8 cellular contexts compared by ENCODE assay signal in the genomic region with DNA sequence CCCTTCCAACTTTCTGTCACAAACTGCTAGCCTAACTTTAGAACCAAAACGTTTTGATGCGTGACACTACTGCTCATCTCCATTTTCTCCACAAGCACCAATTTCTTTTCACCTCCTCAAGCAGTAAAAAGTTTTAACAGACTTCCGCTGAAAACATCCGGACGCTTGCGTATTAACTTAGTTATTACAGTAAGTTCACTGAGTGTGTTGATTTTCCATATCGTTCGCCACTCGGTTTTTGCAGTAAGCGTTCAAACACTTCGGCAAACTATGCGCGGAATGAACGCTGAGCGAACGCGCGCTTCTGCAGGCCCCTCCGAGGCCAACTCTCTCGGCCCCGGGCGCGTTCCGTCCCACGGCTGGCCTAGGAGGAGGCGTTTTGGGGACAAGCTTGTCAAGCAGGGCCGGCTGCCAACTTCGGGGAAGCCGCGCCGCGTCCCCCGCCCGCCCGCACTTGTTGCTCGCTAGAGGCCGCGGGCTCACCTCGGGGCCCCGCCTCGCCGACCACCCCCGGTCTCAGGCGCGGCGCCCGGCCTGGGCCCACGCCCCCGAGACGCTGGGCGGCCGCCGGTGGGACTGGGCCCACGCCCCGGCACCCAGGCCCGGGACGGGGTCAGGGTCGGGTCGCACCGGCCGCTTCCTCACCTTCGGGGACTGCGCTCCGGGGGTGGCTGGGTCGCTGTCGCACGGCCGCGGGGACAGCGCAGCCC. TPM values are rescaled to one million over a fixed set of nuclear protein-coding genes. Genes with fewer than 3 reads are reported as not detected.
DNase-seq lines count a peak whose midpoint lies in the region; ATAC-seq lines count a peak whose summit lies in the region.

No MANE protein-coding gene starts in this region.

- H3K27ac ChIP-seq in epithelial cell of prostate, result peak overlapping the region; percentile 30

- DNase-seq in NCI-H524 (lab: John Stamatoyannopoulos, UW) (peak; percentile 43 to 51), NCI-H524 treated with DMSO at 0.1 percent for 48 hours (lab: John Stamatoyannopoulos, UW) (no peak), NCI-H460 (ENCODE audit: extremely low read depth, low read depth) (peak; percentile 6), activated T-cell treated with anti-CD3 and anti-CD28 coated beads for 24 hours (ENCODE audit: low read depth) (peak; percentile 48), epithelial cell of prostate (ENCODE audit: low read depth, low spot score) (no peak), middle frontal gyrus (ENCODE audit: extremely low spot score, low spot score) (peak; percentile 37)
- peak; percentile 30 to 49 for DNase-seq in stimulated activated CD8-positive, alpha-beta memory T cell treated with anti-CD3 and anti-CD28 coated beads, Interleukin-2, amount 100 ng/mL, for 1 hour (ENCODE audit: low read depth in 2 of 2)

- peak; percentile 34 for ATAC-seq in HG02840 (IDR thresholded peaks at IDR 0.05; ENCODE audit: low FRiP score, unreplicated experiment)

RNA-seq across cellular contexts. Expression of gene PHF10, which starts 0.9 kb away (rescaled TPM):
- total RNA-seq in NCI-H460 (2014; rRNA removed; shearing (Covaris generic)), result 25.4 and 29.8 TPM in 2 replicates
- polyA plus RNA-seq in NCI-H460 (2014; cell fraction: nucleus; rRNA removed), result 37.3 and 39.6 TPM in 2 replicates

RNA-seq across cellular contexts. Expression of gene C6orf120, which starts 21.4 kb away (rescaled TPM):
- total RNA-seq in NCI-H460 (2014; rRNA removed; shearing (Covaris generic)), result 28.6 and 28.8 TPM in 2 replicates
- 24.3 and 37.1 TPM in 2 replicates for polyA plus RNA-seq in NCI-H460 (2014; cell fraction: nucleus; rRNA removed)

RNA-seq across cellular contexts. Expression of gene WDR27, which starts 21.5 kb away (rescaled TPM):
- total RNA-seq in NCI-H460 (2014; rRNA removed; shearing (Covaris generic)), result 16.9 and 24.0 TPM in 2 replicates
- 89.5 and 117 TPM in 2 replicates for polyA plus RNA-seq in NCI-H460 (2014; cell fraction: nucleus; rRNA removed)

RNA-seq across cellular contexts. Expression of gene DYNLT2, which starts 28.0 kb away (rescaled TPM):
- 1.2 and 1.3 TPM in 2 replicates for total RNA-seq in NCI-H460 (2014; rRNA removed; shearing (Covaris generic))
- 3.1 and 6.7 TPM in 2 replicates for polyA plus RNA-seq in NCI-H460 (2014; cell fraction: nucleus; rRNA removed)

RNA-seq across cellular contexts. Expression of gene ERMARD, which starts 28.1 kb away (rescaled TPM):
- 14.7 and 16.8 TPM in 2 replicates for total RNA-seq in NCI-H460 (2014; rRNA removed; shearing (Covaris generic))
- 34.0 and 43.9 TPM in 2 replicates for polyA plus RNA-seq in NCI-H460 (2014; cell fraction: nucleus; rRNA removed)

Comparison
In these comparisons a context has a peak if more than half of its experiments do, and no peak if none do; other contexts are left out.
1. DNase-seq: peak in NCI-H524 (2 of 2), NCI-H460 (single experiment), activated T-cell treated with anti-CD3 and anti-CD28 coated beads for 24 hours (single experiment), middle frontal gyrus (single experiment) and stimulated activated CD8-positive, alpha-beta memory T cell treated with anti-CD3 and anti-CD28 coated beads, Interleukin-2, amount 100 ng/mL, for 1 hour (2 of 2); none in NCI-H524 treated with DMSO at 0.1 percent for 48 hours (single experiment) and epithelial cell of prostate (single experiment).